Comparison of ENCODE assay signal across 7 cellular contexts in the genomic region with DNA sequence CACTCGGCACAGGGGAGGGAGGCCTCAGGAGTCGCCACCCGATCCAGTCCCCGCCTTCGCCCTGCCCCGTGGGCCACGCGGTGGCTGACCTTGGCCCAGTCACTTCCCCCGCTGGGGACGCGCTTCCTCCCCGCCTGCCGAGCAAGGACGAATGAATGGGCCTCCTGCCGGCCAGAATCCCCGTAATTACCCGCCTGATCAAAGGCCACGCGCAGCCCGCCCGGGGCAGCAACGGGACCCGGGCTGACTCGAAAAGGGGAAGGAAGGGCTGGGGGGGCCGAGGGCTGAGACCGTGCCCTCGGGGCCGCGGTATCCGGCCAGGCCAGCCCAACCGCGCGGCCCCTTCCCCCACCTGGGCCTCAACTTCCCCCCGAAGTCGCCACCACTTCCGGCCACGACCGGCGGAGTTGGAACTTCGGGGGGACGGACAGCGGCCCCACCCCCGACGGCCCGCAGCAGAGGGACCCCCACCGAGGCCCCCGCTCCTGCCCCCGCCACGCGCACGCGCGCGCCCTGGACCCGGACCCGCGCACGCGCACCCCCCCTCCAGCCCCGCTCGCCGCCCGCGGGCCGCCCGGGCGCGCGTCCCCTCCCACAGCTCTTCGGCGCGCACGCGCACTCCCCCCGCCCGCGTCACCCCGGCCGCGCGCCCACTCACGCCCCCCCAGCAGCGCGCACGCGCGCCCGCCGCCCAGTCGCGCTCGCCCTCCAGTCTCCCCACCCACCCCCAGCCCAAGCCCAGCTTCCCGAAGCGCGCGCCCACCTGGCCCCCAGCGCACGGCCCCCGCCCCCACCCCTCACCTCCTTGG. TPM values are rescaled to one million over a fixed set of nuclear protein-coding genes. Genes with fewer than 3 reads are reported as not detected.
DNase-seq lines count a peak whose midpoint lies in the region; ATAC-seq, FAIRE-seq and TF ChIP-seq lines count a peak whose summit lies in the region.

No MANE protein-coding gene starts in this region.

- peak; percentile 81 for DNase-seq in GM12891 (ENCODE audit: insufficient read length, low spot score)
- DNase-seq in NCI-H2171 (lab: John Stamatoyannopoulos, UW): peak; percentile 67
- DNase-seq in cerebellum (ENCODE audit: low spot score): peak; percentile 80
- peak; percentile 78 for DNase-seq in left kidney (ENCODE audit: low read depth, low spot score)
- peak; percentile 80 to 84 for DNase-seq in stimulated activated CD4-positive, alpha-beta T cell treated with anti-CD3 and anti-CD28 coated beads, Interleukin-2, amount 100 ng/mL, for 24 hours

- TF ChIP-seq POLR2A in GM12891 (IDR thresholded peaks at IDR 0.05; ENCODE audit: low read depth, low read length): peak; percentile 60; the same call in 1 of the 2 replicates

- ATAC-seq in HG02678 (IDR thresholded peaks at IDR 0.05; ENCODE audit: unreplicated experiment): peak; percentile 26
- peak; percentile 8 to 18 for ATAC-seq in activated CD4-positive, CD25-positive, alpha-beta regulatory T cell treated with anti-CD3 and anti-CD28 coated beads, Interleukin-2, amount 50 U/mL, for 24 hours

- FAIRE-seq in GM12891 (lab: Jason Lieb, UNC): no peak

TF ChIP-seq in GM12891, 5 proteins besides CTCF, POLR2A, EP300 and RAD21:
- TF ChIP-seq PAX5 (IDR thresholded peaks at IDR 0.05; ENCODE audit: insufficient read depth, low read length, severe bottlenecking): no peak
- TF ChIP-seq TAF1 (IDR thresholded peaks at IDR 0.05; ENCODE audit: low read depth, low read length): peak; percentile 50; the same call in 1 of the 2 replicates
- no peak for TF ChIP-seq POU2F2 (IDR thresholded peaks at IDR 0.05; ENCODE audit: low read depth, low read length)
- TF ChIP-seq SPI1 (IDR thresholded peaks at IDR 0.05; ENCODE audit: low read depth, low read length): peak; percentile 45
- peak; percentile 40; the same call in 1 of the 2 replicates for TF ChIP-seq POLR2AphosphoS5 (IDR thresholded peaks at IDR 0.05; ENCODE audit: low read depth, low read length)

RNA-seq across cellular contexts. Expression of gene ZNF787, which starts 0.5 kb away (rescaled TPM):
- polyA plus RNA-seq in GM12891 (2012; ENCODE audit: low read depth, missing spikeins): 16.4 TPM
- total RNA-seq in cerebellum: 13.6 TPM

RNA-seq across cellular contexts. Expression of gene ZNF444, which starts 20.5 kb away (rescaled TPM):
- 15.0 TPM for polyA plus RNA-seq in GM12891 (2012; ENCODE audit: low read depth, missing spikeins)
- total RNA-seq in cerebellum: 10.0 TPM

RNA-seq across cellular contexts. Expression of gene GALP, which starts 55.2 kb away (rescaled TPM):
- polyA plus RNA-seq in GM12891 (2012; ENCODE audit: low read depth, missing spikeins): not detected
- total RNA-seq in cerebellum: not detected

Comparison
In these comparisons a context has a peak if more than half of its experiments do, and no peak if none do; other contexts are left out.
1. Peak in every context shown above with its lines: DNase-seq and ATAC-seq.